In genomic region chr1:19861842-19862530, GRCh38 we compare ENCODE assay signal across 25 cellular contexts. TPM values are rescaled to one million over a fixed set of nuclear protein-coding genes. Genes with fewer than 3 reads are reported as not detected.
"Had no signal": no experiment of that assay in that cellular context is flagged by ENCODE, and none has a peak within 500 bp of the region (broad histone marks: within the 10 kb centered on the region; RNA-seq: fewer than 3 reads in every experiment).

No MANE protein-coding gene starts in this region.

- H3K27me3 ChIP-seq: brain microvascular endothelial cell, MG63, SJCRH30 had no signal

- H3K9me3 ChIP-seq: SK-N-SH had no signal

- H3K27ac ChIP-seq: brain microvascular endothelial cell, KMS-11, SJCRH30, WERI-Rb-1 had no signal

- DNase-seq: activated CD4-positive, alpha-beta T cell treated with anti-CD3 and anti-CD28 coated beads for 36 hours; activated CD8-positive, alpha-beta memory T cell treated with anti-CD3 and anti-CD28 coated beads, Interleukin-2, amount 50 U/mL, for 4 hours; activated CD8-positive, alpha-beta T cell treated with anti-CD3 and anti-CD28 coated beads for 36 hours; activated gamma-delta T cell treated with Interleukin-2 at 50 U/mL for 16 hours; activated naive CD4-positive, alpha-beta T cell treated with anti-CD3 and anti-CD28 coated beads, Interleukin-2, amount 10 ng/mL, durations not matched to agents 7 days and 5 days; activated naive CD8-positive, alpha-beta T cell treated with anti-CD3 and anti-CD28 coated beads for 36 hours; activated T-cell treated with anti-CD3 and anti-CD28 coated beads, Interleukin-2, amount 50 U/mL, for 72 hours; brain microvascular endothelial cell; NCI-H1105; NCI-H1436; NCI-H1694 treated with DMSO at 0.1 percent for 48 hours; NCI-H2029 treated with DMSO at 0.1 percent for 48 hours; NCI-H345; NCI-H510A treated with DMSO at 0.1 percent for 48 hours; NCI-H69; SJCRH30; SK-N-SH; T-helper 1 cell; WERI-Rb-1 had no signal

- H3K4me2 ChIP-seq: KMS-11, SK-N-SH had no signal

- H3K9me2 ChIP-seq: SK-N-SH had no signal

- H3K4me3 ChIP-seq: MG63, SJCRH30 had no signal

- H3K36me3 ChIP-seq: brain microvascular endothelial cell, MG63, SJCRH30, WERI-Rb-1 had no signal

- H3K9ac ChIP-seq: KMS-11, SK-N-SH had no signal

- ATAC-seq: activated CD4-positive, alpha-beta T cell treated with anti-CD3 and anti-CD28 coated beads for 36 hours; activated CD8-positive, alpha-beta T cell treated with anti-CD3 and anti-CD28 coated beads for 36 hours; activated T-cell treated with anti-CD3 and anti-CD28 coated beads, Interleukin-2, amount 50 U/mL, for 72 hours had no signal

RNA-seq across cellular contexts. Expression of gene RNF186, which starts 46.9 kb away (rescaled TPM):
- total RNA-seq: activated CD4-positive, alpha-beta T cell treated with anti-CD3 and anti-CD28 coated beads for 36 hours; activated CD8-positive, alpha-beta T cell treated with anti-CD3 and anti-CD28 coated beads for 36 hours; activated naive CD8-positive, alpha-beta T cell treated with anti-CD3 and anti-CD28 coated beads for 36 hours; activated T-cell treated with anti-CD3 and anti-CD28 coated beads, Interleukin-2, amount 50 U/mL, for 72 hours; activated T-helper 2 cell treated with anti-CD3 and anti-CD28 coated beads, Interferon-gamma antibody, Interleukin-2, Interleukin-4, amounts not matched to agents 10 μg/mL and 5 μg/mL and 100 μg/mL, durations not matched to agents 14 hours and 24 hours and 36 hours; RPMI7951; T-helper 2 cell treated with Interferon-gamma antibody and Interleukin-4, amounts not matched to agents 100 ng/mL and 5 ng/mL, for 36 hours had no signal
- polyA plus RNA-seq: IgD-negative memory B cell, SK-N-SH had no signal
